In the genomic region with DNA sequence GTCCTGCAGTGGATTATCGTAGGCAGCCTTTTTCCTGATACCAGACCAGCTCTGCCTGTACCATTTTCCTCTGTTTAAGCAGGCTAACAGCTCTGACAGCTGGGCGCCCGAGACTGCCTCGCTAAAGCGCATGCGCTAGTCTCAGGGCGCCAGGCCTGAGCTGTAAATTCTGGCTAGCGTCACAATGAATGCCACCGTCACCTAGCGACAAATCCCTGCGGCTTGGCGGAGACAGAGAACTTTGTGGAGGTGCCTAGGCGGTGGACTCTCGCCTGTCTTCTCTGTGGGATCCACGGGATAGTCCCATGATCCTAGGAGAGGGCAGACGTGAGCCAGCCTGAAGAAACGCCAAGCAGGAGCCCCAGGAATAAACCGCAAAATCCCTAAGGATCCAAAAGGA, we compare ENCODE assay signal across 19 cellular contexts.
DNase-seq lines count a peak whose midpoint lies in the region; ATAC-seq and TF ChIP-seq lines count a peak whose summit lies in the region.
"Had no signal": no experiment of that assay in that cellular context is flagged by ENCODE, and none has a peak within 500 bp of the region (broad histone marks: within the 10 kb centered on the region; RNA-seq: fewer than 3 reads in every experiment).

No MANE protein-coding gene starts in this region.

- BruUV-seq in Calu3 (replicated peaks; lab: Mats Ljungman, UMichigan): no TSS peak

- H3K4me3 Mint-ChIP-seq in Calu3 (ENCODE audit: low read depth, unreplicated experiment): no peak overlapping the region
- H3K4me3 Mint-ChIP-seq: activated T-helper 1 cell treated with anti-CD3 and anti-CD28 coated beads, Interleukin-12 subunit alpha, Interleukin-12 subunit beta, Interleukin-2, Interleukin-4 antibody, amounts not matched to agents 30 ng/mL and 10 ng/mL and 1 ng/mL, durations not matched to agents 14 hours and 24 hours and 36 hours; CD8-positive, alpha-beta T cell; GM23338 had no signal

- no peaks in the 10 kb centered on the region for H3K4me1 ChIP-seq in left ventricle myocardium inferior
- H3K4me1 ChIP-seq: heart right ventricle, right lobe of liver had no signal

- H3K4me3 ChIP-seq in left ventricle myocardium inferior (peak overlapping the region; percentile 29), WERI-Rb-1 (ENCODE audit: low read depth, low read length) (no peak overlapping the region)
- H3K4me3 ChIP-seq: GM23338, heart right ventricle, right lobe of liver had no signal

- intact Hi-C loops in left ventricle myocardium inferior (cut with micrococcal nuclease): no loop called here
- intact Hi-C loops in left cardiac atrium (cut with DNase I): no loop called here
- intact Hi-C loops in Calu3 (cut with micrococcal nuclease; ENCODE audit: unreplicated experiment): no loop called here

- no peak for DNase-seq in left ventricle myocardium inferior
- no peak for DNase-seq in left cardiac atrium
- DNase-seq in NCI-H446 treated with DMSO at 0.1 percent for 48 hours (lab: John Stamatoyannopoulos, UW): peak; percentile 23
- peak; percentile 58 for DNase-seq in WERI-Rb-1
- no peak for DNase-seq in Calu3
- DNase-seq in ecto neural progenitor cell (ENCODE audit: low spot score): no peak
- DNase-seq: activated CD4-positive, CD25-positive, alpha-beta regulatory T cell treated with anti-CD3 and anti-CD28 coated beads, Interleukin-2, amount 50 U/mL, for 72 hours; CD8-positive, alpha-beta T cell; EL; heart right ventricle; NCI-H69; PC-3; stimulated activated CD4-positive, alpha-beta T cell treated with anti-CD3 and anti-CD28 coated beads, Interleukin-15, amount 100 ng/mL, for 24 hours had no signal

- no peaks in the 10 kb centered on the region for H3K27me3 Mint-ChIP-seq in Calu3 (ENCODE audit: unreplicated experiment)

- no peaks in the 10 kb centered on the region for H3K4me1 Mint-ChIP-seq in Calu3 (ENCODE audit: low read depth, unreplicated experiment)
- H3K4me1 Mint-ChIP-seq: GM23338 had no signal

- H3K9me3 ChIP-seq in left ventricle myocardium inferior (replicated peaks) (no peaks in the 10 kb centered on the region), WERI-Rb-1 (ENCODE audit: severe bottlenecking) (no peaks in the 10 kb centered on the region)

- ATAC-seq in left cardiac atrium: no peak
- ATAC-seq in GM19035 (IDR thresholded peaks at IDR 0.05; ENCODE audit: unreplicated experiment): no peak
- no peak for ATAC-seq in GM21528 (IDR thresholded peaks at IDR 0.05; ENCODE audit: low FRiP score, unreplicated experiment)
- ATAC-seq: activated naive CD4-positive, alpha-beta T cell treated with anti-CD3 and anti-CD28 coated beads, Interleukin-2, amount 50 U/mL, for 72 hours; CD8-positive, alpha-beta T cell; GM23338; PC-3; right lobe of liver had no signal

- no peaks in the 10 kb centered on the region for H3K36me3 Mint-ChIP-seq in Calu3 (ENCODE audit: insufficient read depth, unreplicated experiment)
- H3K36me3 Mint-ChIP-seq: activated naive CD4-positive, alpha-beta T cell treated with anti-CD3 and anti-CD28 coated beads, Interleukin-2, amount 50 U/mL, for 72 hours; CD8-positive, alpha-beta T cell had no signal

- TF ChIP-seq CTCF in left ventricle myocardium inferior (IDR thresholded peaks at IDR 0.05; ENCODE audit: borderline replicate concordance): no peak
- TF ChIP-seq CTCF in WERI-Rb-1 (IDR thresholded peaks at IDR 0.05; ENCODE audit: low read depth, low read length): no peak
- TF ChIP-seq CTCF in Calu3 (IDR thresholded peaks at IDR 0.05; ENCODE audit: unreplicated experiment): no peak

- H3K27me3 ChIP-seq in left ventricle myocardium inferior (ENCODE audit: low read depth) (no peaks in the 10 kb centered on the region), WERI-Rb-1 (ENCODE audit: insufficient read depth, low read depth, severe bottlenecking) (peaks cover 51% of the 10 kb centered on the region)
- H3K27me3 ChIP-seq: heart right ventricle, right lobe of liver had no signal

- H3K27ac ChIP-seq in left ventricle myocardium inferior (replicated peaks): no peak overlapping the region
- no peak overlapping the region for H3K27ac ChIP-seq in WERI-Rb-1
- H3K27ac ChIP-seq: heart right ventricle, right lobe of liver had no signal

- H3K36me3 ChIP-seq in left ventricle myocardium inferior (no peaks in the 10 kb centered on the region), WERI-Rb-1 (no peaks in the 10 kb centered on the region)
- H3K36me3 ChIP-seq: heart right ventricle, right lobe of liver had no signal

- H3K27ac Mint-ChIP-seq in Calu3 (ENCODE audit: unreplicated experiment): no peak overlapping the region
- H3K27ac Mint-ChIP-seq: activated T-helper 1 cell treated with anti-CD3 and anti-CD28 coated beads, Interleukin-12 subunit alpha, Interleukin-12 subunit beta, Interleukin-2, Interleukin-4 antibody, amounts not matched to agents 30 ng/mL and 10 ng/mL and 1 ng/mL, durations not matched to agents 14 hours and 24 hours and 36 hours; CD8-positive, alpha-beta T cell; GM23338 had no signal

- H3K9me3 Mint-ChIP-seq in Calu3 (ENCODE audit: low read depth, unreplicated experiment): peaks cover 3% of the 10 kb centered on the region

- CTCF ChIA-PET in Calu3 (lab: Charles Lee): no interaction called here

Comparison
In these comparisons a context has a peak if more than half of its experiments do, and no peak if none do; other contexts are left out.
1. DNase-seq: peak in NCI-H446 treated with DMSO at 0.1 percent for 48 hours (single experiment) and WERI-Rb-1 (single experiment); none in left ventricle myocardium inferior (single experiment), left cardiac atrium (single experiment), Calu3 (single experiment) and ecto neural progenitor cell (single experiment).